ENCODE assay signal across 8 cellular contexts in the genomic region with DNA sequence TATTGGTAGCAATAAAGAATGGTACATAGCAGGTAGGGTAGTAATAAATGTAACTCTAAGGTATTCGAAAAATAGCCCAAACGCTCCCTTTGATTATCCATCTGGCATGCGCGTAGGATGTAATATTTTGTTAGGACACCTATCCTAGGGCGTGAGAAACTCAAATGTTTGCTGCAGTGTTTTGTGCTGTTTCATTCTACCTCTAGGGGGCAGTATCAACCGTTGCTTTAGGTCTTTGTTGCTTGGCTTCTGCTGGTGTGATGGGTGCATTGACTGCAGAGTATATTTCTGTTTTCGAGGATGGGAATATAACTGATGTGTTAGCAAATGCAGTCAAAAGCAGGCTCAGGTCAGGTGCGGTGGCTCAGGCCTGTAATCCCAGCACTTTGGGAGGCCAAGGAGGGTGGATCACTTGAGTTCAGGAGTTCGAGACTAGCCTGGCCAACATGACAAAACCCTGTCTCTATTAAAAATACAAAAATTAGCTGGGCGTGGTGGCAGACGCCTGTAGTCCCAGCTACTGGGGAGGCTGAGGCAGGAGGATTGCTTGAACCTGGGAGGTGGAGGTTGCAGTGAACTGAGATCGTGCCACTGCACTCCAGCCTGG. TPM values are rescaled to one million over a fixed set of nuclear protein-coding genes. Genes with fewer than 3 reads are reported as not detected.
A peak's percentile ranks its signal among the peaks of the same experiment; 100 is the strongest.
DNase-seq lines count a peak whose midpoint lies in the region; ATAC-seq and TF ChIP-seq lines count a peak whose summit lies in the region.
"Not testable (repeated sequence)": the region's sequence is repeated elsewhere in the genome, so short reads cannot be mapped to it uniquely, and the experiment has no call there.

No MANE protein-coding gene starts in this region.

- H3K4me1 ChIP-seq in adrenal gland (replicated peaks in 1 of 2); lower lobe of right lung: not testable (repeated sequence)

- H3K9me3 ChIP-seq in CD4-positive, alpha-beta T cell (ENCODE audit: control insufficient read depth, low read length); adrenal gland (replicated peaks in 1 of 3); lower lobe of right lung: not testable (repeated sequence)

- H3K27ac Mint-ChIP-seq in CD4-positive, alpha-beta T cell: not testable (repeated sequence)

- not testable (repeated sequence) for H3K36me3 Mint-ChIP-seq in CD4-positive, alpha-beta T cell (ENCODE audit: low read depth)

- not testable (repeated sequence) for H3K27me3 ChIP-seq in CD4-positive, alpha-beta T cell (ENCODE audit: control insufficient read depth, insufficient read depth, low read length); adrenal gland; lower lobe of right lung (ENCODE audit: low read depth)

- H3K4me3 ChIP-seq in adrenal gland; fibroblast of villous mesenchyme (ENCODE audit: low read depth, low read length); lower lobe of right lung: not testable (repeated sequence)

- not testable (repeated sequence) for ATAC-seq in CD4-positive, alpha-beta T cell (ENCODE audit: poor library complexity); lower lobe of right lung

- POLR2A ChIA-PET in CD4-positive, alpha-beta T cell (lab: Charles Lee): not testable (repeated sequence)

- TF ChIP-seq POLR2A in adrenal gland (IDR thresholded peaks at IDR 0.05): not testable (repeated sequence)

- not testable (repeated sequence) for DNase-seq in CD4-positive, alpha-beta T cell; lower lobe of right lung
- DNase-seq in GM20000 (ENCODE audit: low spot score): peak; percentile 45
- peak; percentile 53 for DNase-seq in NCI-H1436 (lab: John Stamatoyannopoulos, UW)
- DNase-seq in RKO (ENCODE audit: low spot score): peak; percentile 36
- DNase-seq in adrenal gland: peak in 3 of 7 donors; percentile 18 to 38 (median 35)
- peak; percentile 60 for DNase-seq in fibroblast of villous mesenchyme (ENCODE audit: low read depth)
- DNase-seq in stimulated activated CD8-positive, alpha-beta memory T cell treated with anti-CD3 and anti-CD28 coated beads, Interleukin-4, amount 100 ng/mL, for 48 hours: peak; percentile 25

- not testable (repeated sequence) for H3K36me3 ChIP-seq in adrenal gland (replicated peaks in 1 of 2); lower lobe of right lung

- 61 to 72% (median 65%) methylated on average over 9 to 12 of the region's 12 CpGs for WGBS in adrenal gland, 4 donors

- H3K9me3 Mint-ChIP-seq in CD4-positive, alpha-beta T cell: not testable (repeated sequence)

- TF ChIP-seq CTCF in CD4-positive, alpha-beta T cell (IDR thresholded peaks at IDR 0.05): peak; percentile 26
- peak; percentile 28 for TF ChIP-seq CTCF in GM20000 (IDR thresholded peaks at IDR 0.05; ENCODE audit: extremely low read depth, missing control alignments)
- TF ChIP-seq CTCF in adrenal gland (IDR thresholded peaks at IDR 0.05): peak; percentile 45 to 72 (median 65)
- TF ChIP-seq CTCF in fibroblast of villous mesenchyme (IDR thresholded peaks at IDR 0.05; ENCODE audit: insufficient read depth, low read depth, low read length): peak; percentile 85
- TF ChIP-seq CTCF in lower lobe of right lung (IDR thresholded peaks at IDR 0.05): peak; percentile 58

- not testable (repeated sequence) for H3K27me3 Mint-ChIP-seq in CD4-positive, alpha-beta T cell

- CTCF ChIA-PET in CD4-positive, alpha-beta T cell (lab: Charles Lee): not testable (repeated sequence)

- not testable (repeated sequence) for H3K27ac ChIP-seq in CD4-positive, alpha-beta T cell (ENCODE audit: low read depth, low read length); adrenal gland; lower lobe of right lung

- H3K4me1 Mint-ChIP-seq in CD4-positive, alpha-beta T cell (ENCODE audit: low read depth): not testable (repeated sequence)

- intact Hi-C loops in CD4-positive, alpha-beta T cell (cut with DNase I, micrococcal nuclease); lower lobe of right lung (cut with DNase I): not testable (repeated sequence)
- intact Hi-C loops in adrenal gland (cut with DNase I): loop anchor here in 1 of 2 donors (10.0 kb wide), 1 partner anchor 469 kb away; no protein-coding TSS in a partner anchor

- H3K4me3 Mint-ChIP-seq in CD4-positive, alpha-beta T cell: not testable (repeated sequence)

RNA-seq across cellular contexts. Expression of gene KATNIP, which starts 55.7 kb away (rescaled TPM):
- total RNA-seq in CD4-positive, alpha-beta T cell: 10 to 100 TPM; 18.5 to 20.9 TPM
- total RNA-seq in adrenal gland (10 to 100 TPM; 13.2 to 80.4 (median 17.9) TPM), fibroblast of villous mesenchyme (25.1 and 25.5 TPM in 2 replicates), lower lobe of right lung (32.9 TPM)
- polyA plus RNA-seq in adrenal gland: 10 to 100 TPM in 2 of 3 donors, 1 to 10 TPM in 1; 9.1 to 17.6 (median 10.3) TPM

RNA-seq across cellular contexts. Expression of gene GTF3C1, which starts 55.9 kb away (rescaled TPM):
- 10 to 100 TPM; 43.6 to 44.5 TPM for total RNA-seq in CD4-positive, alpha-beta T cell
- total RNA-seq in adrenal gland (100 to 1,000 TPM in 2 of 8 donors, 10 to 100 TPM in 6; 65.4 to 105 (median 84.3) TPM), fibroblast of villous mesenchyme (97.0 and 101 TPM in 2 replicates), lower lobe of right lung (57.1 TPM)
- polyA plus RNA-seq in adrenal gland: 100 to 1,000 TPM in 2 of 3 donors, 10 to 100 TPM in 1; 51.0 to 225 (median 130) TPM

Comparison
In these comparisons a context has a peak if more than half of its experiments do, and no peak if none do; other contexts are left out.
1. CTCF ChIP-seq: peak in every context shown above with its lines; median percentile 85 in fibroblast of villous mesenchyme; 65 in adrenal gland; 58 in lower lobe of right lung; 28 in GM20000; 26 in CD4-positive, alpha-beta T cell.